18 cellular contexts compared by ENCODE assay signal in the genomic region with DNA sequence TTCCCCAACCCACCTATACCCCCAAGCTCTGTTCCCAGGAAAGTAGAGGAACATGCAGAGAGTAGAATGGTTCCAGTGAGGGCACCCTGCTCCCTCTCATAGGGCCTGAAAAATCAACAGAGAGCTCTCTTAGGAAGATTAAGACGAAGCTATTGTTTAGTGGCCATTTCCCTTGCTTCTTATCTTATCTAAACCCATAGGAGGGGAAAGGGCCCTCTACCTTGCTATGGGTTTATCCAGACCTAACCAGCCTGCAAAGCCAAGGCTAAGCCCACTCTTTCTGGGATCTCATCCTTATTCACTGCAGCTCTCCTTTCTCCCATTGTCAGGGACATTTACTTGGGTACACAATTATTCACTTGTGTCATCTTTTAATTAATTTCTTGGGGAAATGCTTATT. TPM values are rescaled to one million over a fixed set of nuclear protein-coding genes. Genes with fewer than 3 reads are reported as not detected.
DNase-seq lines count a peak whose midpoint lies in the region; ATAC-seq, FAIRE-seq and TF ChIP-seq lines count a peak whose summit lies in the region.
"Had no signal": no experiment of that assay in that cellular context is flagged by ENCODE, and none has a peak within 500 bp of the region (broad histone marks: within the 10 kb centered on the region; RNA-seq: fewer than 3 reads in every experiment).

No MANE protein-coding gene starts in this region.

- H3F3A ChIP-seq in GM23338 (replicated peaks; ENCODE audit: low read depth), result 0 out of 2 replicates have a peak, but pooled peaks cover 5% of the 10 kb centered on the region

- H3T11ph ChIP-seq in H9 (ENCODE audit: low read length), result no peak overlapping the region

- no peaks in the 10 kb centered on the region for H3K27me3 Mint-ChIP-seq in GM23338 (ENCODE audit: insufficient read depth, low read depth, poor library complexity)
- no peaks in the 10 kb centered on the region for H3K27me3 Mint-ChIP-seq in H9 (ENCODE audit: low read depth)
- H3K27me3 Mint-ChIP-seq: CD4-positive, CD25-positive, alpha-beta regulatory T cell had no signal

- H3K4me3 ChIP-seq in GM23338, result no peak overlapping the region
- H3K4me3 ChIP-seq in K562, result no peak overlapping the region
- H3K4me3 ChIP-seq in mesendoderm (ENCODE audit: low read length), result no peak overlapping the region
- H3K4me3 ChIP-seq: HAP-1 had no signal

- H2AFZ ChIP-seq in GM23338, result no peak overlapping the region
- no peak overlapping the region for H2AFZ ChIP-seq in H9 (ENCODE audit: low read length)
- no peak overlapping the region for H2AFZ ChIP-seq in K562 (ENCODE audit: low read depth, low read length)

- H3K79me1 ChIP-seq in H9 (ENCODE audit: insufficient read depth, low read depth, low read length, poor library complexity, severe bottlenecking) (no peaks in the 10 kb centered on the region), mesendoderm (ENCODE audit: low read length) (no peaks in the 10 kb centered on the region)

- H2BK15ac ChIP-seq in H9 (ENCODE audit: low read depth, low read length), result no peak overlapping the region
- no peak overlapping the region for H2BK15ac ChIP-seq in mesendoderm (replicated peaks; ENCODE audit: low read depth)

- no peak overlapping the region for H2BK120ac ChIP-seq in H9 (ENCODE audit: low read depth, low read length, poor library complexity, severe bottlenecking)
- H2BK120ac ChIP-seq in mesendoderm (ENCODE audit: low read depth, low read length), result no peak overlapping the region

- CTCF ChIA-PET in K562 (lab: Yijun Ruan, JAX; ENCODE audit: low intra/inter-chr PET ratio), result no interaction called here

- H3K4me2 ChIP-seq in GM23338 (no peak overlapping the region), H9 (ENCODE audit: insufficient read depth, insufficient read length, low read length) (no peak overlapping the region), K562 (ENCODE audit: insufficient read depth, low read length) (no peak overlapping the region), mesendoderm (ENCODE audit: low read length) (no peak overlapping the region)

- H3K4me1 ChIP-seq in GM23338 (ENCODE audit: insufficient read depth) (peaks cover 10% of the 10 kb centered on the region), H9 (ENCODE audit: insufficient read depth, low read length) (peaks cover 3% of the 10 kb centered on the region; the same call in 1 of the 2 replicates), K562 (replicated peaks in 1 of 2; ENCODE audit: control insufficient read depth in 2 of 2, insufficient read depth in 2 of 2, low read length in 2 of 2) (peaks cover 7 to 15% of the 10 kb centered on the region in 2 experiments; a peak in 3 of 5 replicates), mesendoderm (ENCODE audit: control insufficient read depth, low read depth, low read length) (peaks cover 2% of the 10 kb centered on the region)

- TF ChIP-seq POLR2A in K562 (conservative IDR thresholded peaks at IDR 0.05), result no peak

- no peak overlapping the region for H3K23ac ChIP-seq in H9 (ENCODE audit: insufficient read length, low read depth, low read length)
- no peak overlapping the region for H3K23ac ChIP-seq in mesendoderm (ENCODE audit: low read length)

- no peak overlapping the region for H2BK20ac ChIP-seq in H9 (ENCODE audit: low read depth, low read length, poor library complexity, severe bottlenecking)

- H3K79me2 ChIP-seq in GM23338 (replicated peaks; ENCODE audit: insufficient read depth) (no peaks in the 10 kb centered on the region; the same call in 1 of the 2 replicates), H9 (ENCODE audit: insufficient read depth, low read length) (no peaks in the 10 kb centered on the region), K562 (ENCODE audit: control insufficient read depth, insufficient read depth, low read length) (no peaks in the 10 kb centered on the region), mesendoderm (ENCODE audit: control insufficient read depth, insufficient read depth, low read length) (no peaks in the 10 kb centered on the region)

- H2BK12ac ChIP-seq in H9 (ENCODE audit: insufficient read length, low read depth, low read length), result no peak overlapping the region

- H4K91ac ChIP-seq in H9 (ENCODE audit: insufficient read length, low read depth, low read length), result no peak overlapping the region

- H3K4ac ChIP-seq in H9 (ENCODE audit: low read depth, low read length) (no peak overlapping the region), mesendoderm (ENCODE audit: low read depth, low read length) (no peak overlapping the region)

- peaks cover 8% of the 10 kb centered on the region; the same call in 1 of the 2 replicates for H3K36me3 ChIP-seq in GM23338 (ENCODE audit: insufficient read depth)
- peaks cover 75% of the 10 kb centered on the region for H3K36me3 ChIP-seq in K562 (ENCODE audit: control insufficient read depth, insufficient read depth, low read length)
- peaks cover 2% of the 10 kb centered on the region for H3K36me3 ChIP-seq in mesendoderm (ENCODE audit: control insufficient read depth, insufficient read depth, low read length)

- intact Hi-C loops in K562 (cut with micrococcal nuclease), result no loop called here

- H3K9me3 ChIP-seq in H9 (ENCODE audit: control insufficient read depth, low read depth, low read length) (no peaks in the 10 kb centered on the region), K562 (replicated peaks; ENCODE audit: control insufficient read depth, insufficient read depth, low read depth, low read length) (no peaks in the 10 kb centered on the region)
- H3K9me3 ChIP-seq: BE2C, Caco-2, HAP-1 had no signal

- H4K5ac ChIP-seq in H9 (ENCODE audit: insufficient read length, low read depth, low read length) (no peak overlapping the region), mesendoderm (ENCODE audit: low read length) (no peak overlapping the region)

- peak overlapping the region; percentile 71; the same call in 1 of the 2 replicates for H3K27ac Mint-ChIP-seq in GM23338
- H3K27ac Mint-ChIP-seq in H9, result peak overlapping the region; percentile 40 to 87 (median 61); a peak in 4 of 7 replicates

- no peak for ATAC-seq in GM23338
- peak; percentile 21; the same call in 1 of the 3 replicates for ATAC-seq in K562
- ATAC-seq in GM18868 (IDR thresholded peaks at IDR 0.05; ENCODE audit: unreplicated experiment), result no peak
- ATAC-seq: HepG2 had no signal

- BruUV-seq in K562 (replicated peaks; lab: Mats Ljungman, UMichigan), result no TSS peak

- H3K27ac ChIP-seq in GM23338 (ENCODE audit: low read depth) (no peak overlapping the region), H9 (ENCODE audit: insufficient read length, low read depth, low read length) (no peak overlapping the region), K562 (ENCODE audit: extremely low read depth, low read depth, low read length) (no peak overlapping the region), mesendoderm (ENCODE audit: low read depth, low read length) (no peak overlapping the region)

- peaks cover 13% of the 10 kb centered on the region for H3K4me1 Mint-ChIP-seq in GM23338
- H3K4me1 Mint-ChIP-seq in H9, result peaks cover 19 to 21% of the 10 kb centered on the region in 2 experiments

- TF ChIP-seq RAD21 in K562 (CRISPR knock-in tag; conservative IDR thresholded peaks at IDR 0.05 in 1 of 2, IDR thresholded peaks at IDR 0.05 in 1 of 2), result no peak

- H3K36me3 Mint-ChIP-seq in GM23338 (ENCODE audit: low read depth), result peaks cover 23% of the 10 kb centered on the region
- H3K36me3 Mint-ChIP-seq in H9 (ENCODE audit: insufficient read depth in 1 of 3, low read depth in 3 of 3), result peaks cover 17 to 53% (median 34%) of the 10 kb centered on the region in 3 experiments

- H4K8ac ChIP-seq in H9 (replicated peaks; ENCODE audit: insufficient read length, low read depth, low read length), result no peak overlapping the region
- H4K8ac ChIP-seq in mesendoderm (ENCODE audit: low read depth, low read length), result no peak overlapping the region

- H2AK5ac ChIP-seq in H9 (ENCODE audit: insufficient read length, low read length) (no peak overlapping the region), mesendoderm (ENCODE audit: low read length) (no peak overlapping the region)

- H2BK5ac ChIP-seq in H9 (ENCODE audit: insufficient read length, low read length) (no peak overlapping the region), mesendoderm (ENCODE audit: low read length) (no peak overlapping the region)

- no peaks in the 10 kb centered on the region for H3K23me2 ChIP-seq in H9 (ENCODE audit: insufficient read length, low read depth, low read length, poor library complexity, severe bottlenecking)

- no peak for TF ChIP-seq EP300 in K562 (IDR thresholded peaks at IDR 0.05; ENCODE audit: low read length)

- FAIRE-seq in K562 (lab: Jason Lieb, UNC), result no peak
- FAIRE-seq: A204.1, D721Med, G401.6, GM12891, HepG2 had no signal

- no peaks in the 10 kb centered on the region for H3K9me1 ChIP-seq in K562 (ENCODE audit: control insufficient read depth, insufficient read depth, low read length)

- no CpG with 5 or more reads among the region's 1 CpG for WGBS in H9 (ENCODE audit: extremely low coverage, insufficient read length, low lambda C conversion rate)
- 33% methylated on average over 1 of the region's 1 CpG for WGBS in K562 (ENCODE audit: insufficient coverage, low coverage, missing lambda C conversion rate)
- WGBS in mesendoderm (ENCODE audit: extremely low coverage, insufficient coverage, low lambda C conversion rate), result no CpG with 5 or more reads among the region's 1 CpG

- H3K27me3 ChIP-seq in GM23338 (ENCODE audit: insufficient read depth) (no peaks in the 10 kb centered on the region), H9 (ENCODE audit: insufficient read depth, low read length) (no peaks in the 10 kb centered on the region), K562 (ENCODE audit: control insufficient read depth in 2 of 2, insufficient read depth in 2 of 2, low read length in 2 of 2) (no peaks in the 10 kb centered on the region), mesendoderm (ENCODE audit: insufficient read depth, low read length, poor library complexity) (no peaks in the 10 kb centered on the region)
- H3K27me3 ChIP-seq: BE2C had no signal

- H3K14ac ChIP-seq in H9 (ENCODE audit: insufficient read depth, low read length), result no peak overlapping the region

- no peak overlapping the region for H3K18ac ChIP-seq in H9 (ENCODE audit: insufficient read length, low read depth, low read length)
- H3K18ac ChIP-seq in mesendoderm (ENCODE audit: low read length), result no peak overlapping the region

- DNase-seq in GM23338 (ENCODE audit: low spot score) (no peak), H9 (no peak), K562 (ENCODE audit: extremely low read depth in 1 of 4, low spot score in 3 of 4) (no peak), mesendoderm (peak; percentile 86), HuH-7.5 (ENCODE audit: low spot score) (no peak)
- DNase-seq: ACHN; BE2C; C1 segment of cervical spinal cord; Caco-2; CD4-positive, CD25-positive, alpha-beta regulatory T cell; GOT3 had no signal

- no peak for TF ChIP-seq CTCF in GM23338 (conservative IDR thresholded peaks at IDR 0.05; ENCODE audit: low read depth in 2 of 2)
- no peak for TF ChIP-seq CTCF in H9 (conservative IDR thresholded peaks at IDR 0.05)
- no peak for TF ChIP-seq CTCF in K562 (IDR thresholded peaks at IDR 0.05 in 2 of 3, conservative IDR thresholded peaks at IDR 0.05 in 1 of 3; ENCODE audit: insufficient read depth in 2 of 3, low read depth in 1 of 3, low read length in 3 of 3)

- H3K4me3 Mint-ChIP-seq in GM23338 (no peak overlapping the region), H9 (no peak overlapping the region)

- H3K9me2 ChIP-seq in GM23338 (ENCODE audit: insufficient read depth), result no peaks in the 10 kb centered on the region

- H3K9ac ChIP-seq in H9 (ENCODE audit: extremely low read depth, insufficient read length, low read length) (no peak overlapping the region), K562 (ENCODE audit: insufficient read depth in 1 of 2, low read depth in 2 of 2, low read length in 2 of 2) (no peak overlapping the region), mesendoderm (ENCODE audit: low read length) (no peak overlapping the region)

- POLR2A ChIA-PET in K562 (lab: Yijun Ruan, JAX), result interaction anchor here (0.9 kb wide), 1 partner anchor 11 kb away, joined by 3 read pairs; no protein-coding TSS in a partner anchor

- H4K20me1 ChIP-seq in GM23338 (replicated peaks; ENCODE audit: insufficient read depth) (no peaks in the 10 kb centered on the region), H9 (ENCODE audit: control insufficient read depth, insufficient read depth, insufficient read length) (no peaks in the 10 kb centered on the region), K562 (replicated peaks; ENCODE audit: control insufficient read depth, insufficient read depth, low read length) (no peaks in the 10 kb centered on the region)

- in situ Hi-C loops in K562 (cut with MboI), result no loop called here

- H3K9me3 Mint-ChIP-seq in GM23338, result no peaks in the 10 kb centered on the region
- peaks cover 0 to 2% of the 10 kb centered on the region in 2 experiments; a peak in 1 of 5 replicates for H3K9me3 Mint-ChIP-seq in H9

- H3K56ac ChIP-seq in H9 (ENCODE audit: insufficient read length, low read depth, low read length) (no peak overlapping the region), mesendoderm (ENCODE audit: low read length) (no peak overlapping the region)

RNA-seq across cellular contexts. Expression of a gene that starts 39.3 kb away (rescaled TPM):
- total RNA-seq in GM23338 (2014; rRNA removed; shearing (Covaris generic)), result not detected in 2 replicates
- polyA plus RNA-seq in GM23338 (2016; fragmentation: Nextera tagmentation; extraction: Ambion mirVana) (not detected in 2 replicates), K562 (2011; rRNA removed) (not detected in 2 replicates), K562 (2014; fragmentation: Illumina TruSeq; extraction: Trizol) (not detected in 2 replicates), K562 (2014; fragmentation: Nextera tagmentation; extraction: Ambion mirVana) (not detected), K562 (2014; rRNA removed) (not detected in 2 replicates)
- total RNA-seq in H9 (2021) (not detected in 2 replicates), K562 (2014; rRNA removed) (0.08 TPM in 1 of 2 replicates, not detected in the other), K562 (2014; rRNA removed; fragmentation: Illumina TruSeq; extraction: Trizol) (not detected in 2 replicates), K562 (2015; rRNA removed; fragmentation: Illumina TruSeq; extraction: Trizol) (not detected in 2 replicates), K562 (2021) (0.16 TPM in 1 of 2 replicates, not detected in the other)
- not detected in 2 replicates for total RNA-seq in K562 (2011; cell fraction: chromatin; rRNA removed; ENCODE audit: low replicate concordance)
- total RNA-seq in K562 (2011; cell fraction: nucleolus; rRNA removed), result not detected in 2 replicates
- not detected in 2 replicates for total RNA-seq in K562 (2011; cell fraction: nucleoplasm; rRNA removed)
- not detected in 2 replicates for polyA plus RNA-seq in K562 (2011; cell fraction: cytosol; rRNA removed)
- polyA plus RNA-seq in K562 (2011; cell fraction: nucleus; rRNA removed), result 0.06 and 0.08 TPM in 2 replicates
- polyA plus RNA-seq in K562 (2012), result not detected in 2 replicates
- not detected in 2 replicates for polyA minus RNA-seq in K562 (2011; rRNA and poly(A)+ RNA removed)
- polyA minus RNA-seq in K562 (2011; cell fraction: cytosol; rRNA and poly(A)+ RNA removed), result not detected in 2 replicates
- polyA minus RNA-seq in K562 (2011; cell fraction: nucleus; rRNA and poly(A)+ RNA removed), result not detected in 2 replicates
- polyA plus RNA-seq in mesendoderm (2013, experiment 1 of 2), result not detected
- polyA plus RNA-seq in mesendoderm (2013, experiment 2 of 2), result not detected
- total RNA-seq: HepG2 had no signal
- polyA plus RNA-seq: HepG2 had no signal
